8 cellular contexts compared by ENCODE assay signal in the genomic region with DNA sequence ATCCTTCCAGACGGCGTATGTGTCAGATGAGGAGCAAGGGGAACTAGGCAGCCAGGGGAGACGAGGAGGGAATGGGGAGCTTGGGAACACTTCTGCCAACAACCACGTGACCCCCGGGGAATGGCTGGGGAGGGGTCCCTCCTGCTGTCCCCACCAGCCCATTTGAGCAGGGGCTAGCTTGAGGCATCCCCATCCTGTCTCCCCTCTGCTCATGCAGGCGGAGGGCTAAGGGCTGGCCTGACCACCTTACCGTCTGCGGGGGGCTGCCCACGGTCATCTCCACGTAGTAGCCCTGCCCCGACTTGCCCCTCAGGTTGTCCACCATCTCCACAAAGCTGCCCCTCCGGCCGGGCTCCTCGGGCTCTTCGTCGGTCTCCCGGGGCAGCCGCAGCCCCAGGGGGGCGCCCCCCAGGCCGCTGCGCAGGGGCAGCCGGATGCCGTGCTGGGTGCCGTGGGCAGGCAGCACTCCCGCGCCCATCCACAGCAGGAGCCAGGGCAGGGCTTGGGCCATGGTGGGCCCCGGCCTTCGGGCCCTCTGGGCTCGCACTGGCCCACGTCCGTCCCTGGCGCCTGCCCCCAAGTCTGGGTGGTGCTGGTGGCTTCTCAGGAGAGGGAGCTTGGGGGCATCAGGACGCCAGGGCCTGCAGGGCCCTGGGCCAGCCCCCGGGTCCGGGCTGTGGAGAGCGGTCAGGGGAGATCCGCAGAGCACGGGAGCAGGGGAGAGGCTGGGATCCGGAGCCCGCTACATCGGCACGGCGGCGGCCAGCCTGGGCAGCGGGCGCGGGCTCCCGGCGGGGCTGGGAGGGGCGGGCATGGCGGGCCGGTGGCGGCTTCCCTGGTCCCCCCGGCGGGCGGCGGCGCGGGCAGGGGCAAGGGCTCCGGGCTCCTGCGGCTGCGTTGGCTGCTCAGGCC. TPM values are rescaled to one million over a fixed set of nuclear protein-coding genes. Genes with fewer than 3 reads are reported as not detected.
A peak's percentile ranks its signal among the peaks of the same experiment; 100 is the strongest.
DNase-seq lines count a peak whose midpoint lies in the region; ATAC-seq, FAIRE-seq and TF ChIP-seq lines count a peak whose summit lies in the region.

No MANE protein-coding gene starts in this region.

- H3K36me3 Mint-ChIP-seq in T-cell: no peaks in the 10 kb centered on the region
- no peaks in the 10 kb centered on the region for H3K36me3 Mint-ChIP-seq in naive B cell

- no peak overlapping the region for H2BK15ac ChIP-seq in H1 (ENCODE audit: low read length)

- no peak overlapping the region for H2BK120ac ChIP-seq in H1 (replicated peaks; ENCODE audit: low read depth, low read length)

- H4K5ac ChIP-seq in H1 (ENCODE audit: insufficient read length, low read depth, low read length): no peak overlapping the region

- H3K56ac ChIP-seq in H1 (replicated peaks; ENCODE audit: insufficient read length, low read depth, low read length): no peak overlapping the region

- WGBS in H1 (ENCODE audit: extremely low coverage in 1 of 2, insufficient coverage in 1 of 2, insufficient read length in 1 of 2, insufficient replicate concordance in 2 of 2, low coverage in 1 of 2, low lambda C conversion rate in 2 of 2, missing lambda C conversion rate in 1 of 2), 2 experiments: 20% methylated on average over 26 of the region's 62 CpGs; no CpG with 5 or more reads in 1 of the 2 experiments

- no peak overlapping the region for H3K18ac ChIP-seq in H1 (ENCODE audit: extremely low read depth, low read length)

- POLR2A ChIA-PET in T-cell (lab: Charles Lee) (no interaction called here), H1 (lab: Charles Lee; ENCODE audit: partially characterized antibody) (interaction anchor here (0.9 to 2.0 kb wide), 6 partner anchors 9 to 18 kb away, joined by 3 to 6 read pairs (median 4); partner anchors contain the start of gene CEP164)

- no peak overlapping the region for H4K8ac ChIP-seq in H1 (ENCODE audit: extremely low read depth, insufficient read depth, low read length)

- H3K27me3 Mint-ChIP-seq in T-cell: peaks cover 18 to 35% of the 10 kb centered on the region in 2 donors
- peaks cover 34 to 55% (median 48%) of the 10 kb centered on the region in 3 donors for H3K27me3 Mint-ChIP-seq in naive B cell

- H3K36me3 ChIP-seq in H1 (ENCODE audit: control insufficient read depth in 2 of 4, insufficient read depth in 4 of 4, low read length in 3 of 4): no peaks in the 10 kb centered on the region

- H3K4me3 Mint-ChIP-seq in T-cell (peak overlapping the region; percentile 69 to 81 (median 78)), naive B cell (peak overlapping the region; percentile 63 to 89 (median 84))

- H3K9me3 ChIP-seq in H1 (ENCODE audit: insufficient read depth in 2 of 2, low read depth in 1 of 2, low read length in 1 of 2): no peaks in the 10 kb centered on the region

- no peak overlapping the region for H2BK20ac ChIP-seq in H1 (ENCODE audit: low read length)

- peaks cover 0 to 7% (median 2%) of the 10 kb centered on the region in 4 experiments; a peak in 5 of 7 replicates for H3K27me3 ChIP-seq in H1 (replicated peaks in 1 of 4; ENCODE audit: control insufficient read depth in 3 of 4, extremely low read depth in 1 of 4, insufficient read depth in 3 of 4, low read length in 3 of 4)

- no peak overlapping the region for H3K23ac ChIP-seq in H1 (ENCODE audit: insufficient read length)

- no peaks in the 10 kb centered on the region for H3K79me2 ChIP-seq in H1 (ENCODE audit: control insufficient read depth in 1 of 2, insufficient read depth in 2 of 2, low read length in 2 of 2)

- no peak overlapping the region for H2BK12ac ChIP-seq in H1 (ENCODE audit: low read depth, low read length)

- H3K79me1 ChIP-seq in H1 (ENCODE audit: low read depth, low read length): no peaks in the 10 kb centered on the region

- H3K27ac ChIP-seq in H1 (ENCODE audit: low read depth, low read length): no peak overlapping the region

- peaks cover 10% of the 10 kb centered on the region; the same call in 1 of the 2 replicates for H3K23me2 ChIP-seq in H1 (ENCODE audit: low read depth, low read length)

- CTCF ChIA-PET in T-cell (lab: Charles Lee) (no interaction called here), H1 (lab: Charles Lee; ENCODE audit: partially characterized antibody) (interaction anchor here (0.7 to 1.9 kb wide), 4 partner anchors 10 to 299 kb away, joined by 3 to 7 read pairs (median 4); no protein-coding TSS in a partner anchor)

- H3K4me1 ChIP-seq in H1 (replicated peaks in 1 of 4; ENCODE audit: control insufficient read depth in 3 of 4, insufficient read depth in 4 of 4, low read length in 3 of 4): peaks cover 5 to 10% (median 8%) of the 10 kb centered on the region in 4 experiments

- H2AK5ac ChIP-seq in H1 (ENCODE audit: low read depth, low read length): no peak overlapping the region

- H3K4me1 Mint-ChIP-seq in T-cell (peaks cover 7 to 19% (median 8%) of the 10 kb centered on the region in 3 donors), naive B cell (peaks cover 10 to 14% (median 13%) of the 10 kb centered on the region in 3 donors)

- ATAC-seq in T-cell (replicated peaks in 1 of 4) (peak; percentile 69 to 80 (median 76)), naive B cell (ENCODE audit: low read depth in 2 of 2) (peak; percentile 75), HG02938 (IDR thresholded peaks at IDR 0.05; ENCODE audit: unreplicated experiment) (no peak)

- no peak overlapping the region for H3K4ac ChIP-seq in H1 (replicated peaks; ENCODE audit: insufficient read length, low read depth, low read length)

- no peak for TF ChIP-seq POLR2A in H1 (IDR thresholded peaks at IDR 0.05; ENCODE audit: control extremely low read depth in 1 of 2, low read depth in 2 of 2, low read length in 2 of 2)

- no peak overlapping the region for H2BK5ac ChIP-seq in H1 (ENCODE audit: low read depth, low read length)

- H2AFZ ChIP-seq in H1 (ENCODE audit: low read length): no peak overlapping the region; the same call in 1 of the 2 replicates

- peak; percentile 7 for TF ChIP-seq CTCF in GM10266 (IDR thresholded peaks at IDR 0.05; ENCODE audit: control insufficient read depth, insufficient read depth, low read depth, missing control alignments)
- TF ChIP-seq CTCF in H1 (IDR thresholded peaks at IDR 0.05; ENCODE audit: control extremely low read depth in 1 of 3, insufficient read depth in 1 of 3, low read depth in 1 of 3, low read length in 3 of 3): no peak

- H3K9me3 Mint-ChIP-seq in T-cell: no peaks in the 10 kb centered on the region
- no peaks in the 10 kb centered on the region for H3K9me3 Mint-ChIP-seq in naive B cell

- peak overlapping the region; percentile 57 to 70 for H3K4me2 ChIP-seq in H1 (ENCODE audit: insufficient read depth in 1 of 2, low read depth in 2 of 2, low read length in 2 of 2)

- TF ChIP-seq EP300 in H1 (IDR thresholded peaks at IDR 0.05; ENCODE audit: borderline replicate concordance in 1 of 2, low read depth in 2 of 2, low read length in 2 of 2): no peak

- H3K14ac ChIP-seq in H1 (ENCODE audit: insufficient read length): no peak overlapping the region

- no peak overlapping the region for H4K91ac ChIP-seq in H1 (replicated peaks; ENCODE audit: insufficient read length, low read length)

- DNase-seq in GM10266 (ENCODE audit: extremely low spot score) (peak; percentile 58), T-cell (peak in 9 of 34 experiments; percentile 2 to 21 (median 13)), H1 (ENCODE audit: low read depth in 1 of 2, low spot score in 2 of 2) (no peak), naive B cell (peak; percentile 20), NOMO-1 treated with dmso at 0.1 percent for 144 hours (lab: John Stamatoyannopoulos, UW; ENCODE audit: unreplicated experiment) (no peak), epidermal melanocyte (ENCODE audit: insufficient read length, low spot score) (no peak), NCI-H2196 treated with DMSO at 0.1 percent for 48 hours (lab: John Stamatoyannopoulos, UW; ENCODE audit: unreplicated experiment) (no peak)

- H3K27ac Mint-ChIP-seq in T-cell (no peak overlapping the region), naive B cell (peak overlapping the region in 2 of 6 donors; percentile 22 to 96)

- TF ChIP-seq RAD21 in H1 (IDR thresholded peaks at IDR 0.05 in 1 of 2, conservative IDR thresholded peaks at IDR 0.05 in 1 of 2; ENCODE audit: low read depth in 2 of 2, low read length in 2 of 2): no peak

- no peak for FAIRE-seq in H1 (lab: Jason Lieb, UNC)

- peak overlapping the region in 2 of 4 experiments; percentile 5 to 55; a peak in 2 of 7 replicates for H3K9ac ChIP-seq in H1 (replicated peaks in 1 of 4; ENCODE audit: extremely low read depth in 1 of 4, low read depth in 3 of 4, low read length in 3 of 4)

- H3K4me3 ChIP-seq in H1 (ENCODE audit: extremely low read depth in 1 of 4, insufficient read depth in 2 of 4, low read depth in 3 of 4, low read length in 4 of 4): peak overlapping the region; percentile 46 to 78 (median 72)

- H4K20me1 ChIP-seq in H1 (replicated peaks in 1 of 2; ENCODE audit: control insufficient read depth in 1 of 2, insufficient read depth in 2 of 2, low read length in 2 of 2): peaks cover 0 to 1% of the 10 kb centered on the region in 2 experiments

RNA-seq across cellular contexts. Expression of gene BACE1, which starts 0.5 kb away (rescaled TPM):
- total RNA-seq in T-cell: 1 to 10 TPM; 1.3 to 2.3 (median 1.9) TPM
- 7.5 and 7.7 TPM in 2 replicates for total RNA-seq in H1 (2021; fragmentation: NEBNext Ultra II Directional; extraction: Animal tissue kit (Norgen Biotek cat#: 25700))
- polyA plus RNA-seq in H1 (2011; rRNA removed): 7.9 and 9.5 TPM in 2 replicates
- polyA plus RNA-seq in H1 (2011; cell fraction: cytosol; rRNA removed): 6.1 TPM
- polyA plus RNA-seq in H1 (2011; cell fraction: nucleus; rRNA removed): 16.9 TPM
- 8.2 to 11.3 TPM (median 9.2 TPM) in 4 replicates for polyA plus RNA-seq in H1 (2012, experiment 1 of 2)
- 4.9 TPM for polyA plus RNA-seq in H1 (2012, experiment 2 of 2)
- polyA plus RNA-seq in H1 (2013, experiment 1 of 2): 6.5 TPM
- polyA plus RNA-seq in H1 (2013, experiment 2 of 2): 6.4 TPM
- polyA minus RNA-seq in H1 (2011; rRNA and poly(A)+ RNA removed): 20.2 and 21.9 TPM in 2 replicates
- 6.2 TPM for polyA minus RNA-seq in H1 (2011; cell fraction: cytosol; rRNA and poly(A)+ RNA removed)
- polyA minus RNA-seq in H1 (2011; cell fraction: nucleus; rRNA and poly(A)+ RNA removed): 5.4 TPM
- polyA plus RNA-seq in naive B cell (ENCODE audit: low read depth in 6 of 6): 1 to 10 TPM in 1 of 6 donors, under 1 TPM in 2, not detected in 3; 0.05 to 1.0 (median 0.07) TPM

RNA-seq across cellular contexts. Expression of gene CEP164, which starts 12.1 kb away (rescaled TPM):
- total RNA-seq in T-cell: 10 to 100 TPM; 44.5 to 59.9 (median 52.5) TPM
- 18.7 and 20.8 TPM in 2 replicates for total RNA-seq in H1 (2021; fragmentation: NEBNext Ultra II Directional; extraction: Animal tissue kit (Norgen Biotek cat#: 25700))
- polyA plus RNA-seq in H1 (2011; rRNA removed): 8.4 and 10.5 TPM in 2 replicates
- 12.3 TPM for polyA plus RNA-seq in H1 (2011; cell fraction: cytosol; rRNA removed)
- 49.4 TPM for polyA plus RNA-seq in H1 (2011; cell fraction: nucleus; rRNA removed)
- polyA plus RNA-seq in H1 (2012, experiment 1 of 2): 14.5 to 18.6 TPM (median 14.7 TPM) in 4 replicates
- 9.2 TPM for polyA plus RNA-seq in H1 (2012, experiment 2 of 2)
- polyA plus RNA-seq in H1 (2013, experiment 1 of 2): 17.7 TPM
- polyA plus RNA-seq in H1 (2013, experiment 2 of 2): 16.6 TPM
- 12.4 and 13.0 TPM in 2 replicates for polyA minus RNA-seq in H1 (2011; rRNA and poly(A)+ RNA removed)
- polyA minus RNA-seq in H1 (2011; cell fraction: cytosol; rRNA and poly(A)+ RNA removed): 9.7 TPM
- polyA minus RNA-seq in H1 (2011; cell fraction: nucleus; rRNA and poly(A)+ RNA removed): 14.4 TPM
- 10 to 100 TPM in 4 of 6 donors, 1 to 10 TPM in 2; 4.7 to 24.4 (median 13.6) TPM for polyA plus RNA-seq in naive B cell (ENCODE audit: low read depth in 6 of 6)

RNA-seq across cellular contexts. Expression of gene BACE1-AS, which starts 24.4 kb away (rescaled TPM):
- 10 to 100 TPM in 3 of 5 donors, 1 to 10 TPM in 2; 4.5 to 11.3 (median 10.1) TPM for total RNA-seq in T-cell
- total RNA-seq in H1 (2021; fragmentation: NEBNext Ultra II Directional; extraction: Animal tissue kit (Norgen Biotek cat#: 25700)): 12.2 and 14.9 TPM in 2 replicates
- 11.8 and 17.4 TPM in 2 replicates for polyA plus RNA-seq in H1 (2011; rRNA removed)
- 7.0 TPM for polyA plus RNA-seq in H1 (2011; cell fraction: cytosol; rRNA removed)
- 13.1 TPM for polyA plus RNA-seq in H1 (2011; cell fraction: nucleus; rRNA removed)
- 7.8 to 11.0 TPM (median 8.3 TPM) in 4 replicates for polyA plus RNA-seq in H1 (2012, experiment 1 of 2)
- 0.92 TPM for polyA plus RNA-seq in H1 (2012, experiment 2 of 2)
- 9.5 TPM for polyA plus RNA-seq in H1 (2013, experiment 1 of 2)
- polyA plus RNA-seq in H1 (2013, experiment 2 of 2): 9.2 TPM
- polyA minus RNA-seq in H1 (2011; rRNA and poly(A)+ RNA removed): 19.7 and 28.4 TPM in 2 replicates
- 11.6 TPM for polyA minus RNA-seq in H1 (2011; cell fraction: cytosol; rRNA and poly(A)+ RNA removed)
- polyA minus RNA-seq in H1 (2011; cell fraction: nucleus; rRNA and poly(A)+ RNA removed): 13.4 TPM
- 1 to 10 TPM in 1 of 6 donors, under 1 TPM in 3, not detected in 2; 0.29 to 1.2 (median 0.58) TPM for polyA plus RNA-seq in naive B cell (ENCODE audit: low read depth in 6 of 6)

Comparison
In these comparisons a context has a peak if more than half of its experiments do, and no peak if none do; other contexts are left out.
1. DNase-seq: peak in GM10266 (single experiment) and naive B cell (single experiment); none in H1 (0 of 2), NOMO-1 treated with dmso at 0.1 percent for 144 hours (single experiment), epidermal melanocyte (single experiment) and NCI-H2196 treated with DMSO at 0.1 percent for 48 hours (single experiment).